Comparison of ENCODE assay signal across 16 cellular contexts in genomic region chr1:225573216-225573615, GRCh38.
DNase-seq lines count a peak whose midpoint lies in the region; ATAC-seq, FAIRE-seq and TF ChIP-seq lines count a peak whose summit lies in the region.
"Had no signal": no experiment of that assay in that cellular context is flagged by ENCODE, and none has a peak within 500 bp of the region (broad histone marks: within the 10 kb centered on the region; RNA-seq: fewer than 3 reads in every experiment).

No MANE protein-coding gene starts in this region.

- H3K4me2 ChIP-seq in hepatocyte, result peak overlapping the region; percentile 11
- H3K4me2 ChIP-seq: BLaER1, SK-N-SH had no signal

- H3K4me1 ChIP-seq in hepatocyte (ENCODE audit: insufficient read depth), result peaks cover 12% of the 10 kb centered on the region
- peaks cover 0 to 1% (median 0%) of the 10 kb centered on the region in 4 donors for H3K4me1 ChIP-seq in transverse colon

- peaks cover 96% of the 10 kb centered on the region for H3K79me2 ChIP-seq in hepatocyte

- H3K36me3 Mint-ChIP-seq in WTC11, result no peaks in the 10 kb centered on the region
- H3K36me3 Mint-ChIP-seq: CD4-positive, alpha-beta memory T cell had no signal

- in situ Hi-C loops in transverse colon (cut with MboI; ENCODE audit: low pct_ligation_motif_present in 1 of 4, low pct_unique_long_range_greater_than_20kb in 1 of 4, low sequenced_read_pairs in 3 of 4), result no loop called here

- ATAC-seq in WTC11, result no peak

- intact Hi-C loops in transverse colon (cut with DNase I; ENCODE audit: low total_unique reads), result no loop called here

- H3K27me3 ChIP-seq in hepatocyte, result no peaks in the 10 kb centered on the region
- no peaks in the 10 kb centered on the region for H3K27me3 ChIP-seq in transverse colon
- H3K27me3 ChIP-seq in MG63, result no peaks in the 10 kb centered on the region
- H3K27me3 ChIP-seq: BLaER1 had no signal

- no peaks in the 10 kb centered on the region for H3K9me2 ChIP-seq in hepatocyte (replicated peaks; ENCODE audit: insufficient read depth)
- H3K9me2 ChIP-seq: SK-N-SH had no signal

- no peaks in the 10 kb centered on the region for H3K9me3 Mint-ChIP-seq in WTC11
- H3K9me3 Mint-ChIP-seq: CD4-positive, alpha-beta memory T cell had no signal

- H4K20me1 ChIP-seq in hepatocyte (ENCODE audit: insufficient read depth, poor library complexity, severe bottlenecking), result peaks cover 58% of the 10 kb centered on the region

- 50% methylated on average over 2 of the region's 2 CpGs for WGBS in hepatocyte (ENCODE audit: low lambda C conversion rate, missing lambda C conversion rate)
- WGBS in transverse colon (ENCODE audit: low coverage in 1 of 2), 2 donors, result 64 to 74% methylated on average over 2 of the region's 2 CpGs

- peaks cover 63% of the 10 kb centered on the region for H3K4me1 Mint-ChIP-seq in WTC11

- DNase-seq in D721Med (ENCODE audit: insufficient read length, low spot score) (no peak), WTC11 (ENCODE audit: low spot score) (no peak), hepatocyte (ENCODE audit: low spot score) (no peak), renal cortical epithelial cell (ENCODE audit: low read depth) (peak; percentile 56), DMS 273 (lab: John Stamatoyannopoulos, UW; ENCODE audit: unreplicated experiment) (no peak), transverse colon (no peak), MG63 (no peak)
- DNase-seq: Calu3; CD4-positive, alpha-beta memory T cell; DMS79 treated with DMSO at 0.1 percent for 48 hours; NCI-H1105 treated with DMSO at 0.1 percent for 48 hours; NCI-H1694; SHP77; SK-N-SH had no signal

- TF ChIP-seq CTCF in D721Med (IDR thresholded peaks at IDR 0.05; ENCODE audit: insufficient read depth, missing control alignments) (no peak), WTC11 (IDR thresholded peaks at IDR 0.05) (no peak), hepatocyte (IDR thresholded peaks at IDR 0.05; ENCODE audit: poor library complexity) (no peak), transverse colon (IDR thresholded peaks at IDR 0.05) (no peak)

- H3K27me3 Mint-ChIP-seq in WTC11 (ENCODE audit: low read depth), result no peaks in the 10 kb centered on the region

- H3K27ac Mint-ChIP-seq in WTC11, result peak overlapping the region; percentile 1; the same call in 1 of the 2 replicates
- H3K27ac Mint-ChIP-seq: CD4-positive, alpha-beta memory T cell had no signal

- H3K4me3 Mint-ChIP-seq in WTC11, result no peak overlapping the region
- H3K4me3 Mint-ChIP-seq: CD4-positive, alpha-beta memory T cell had no signal

- POLR2A ChIA-PET in WTC11 (lab: Charles Lee), result no interaction called here

- CTCF ChIA-PET in WTC11 (lab: Charles Lee), result no interaction called here

- H3K36me3 ChIP-seq in hepatocyte (replicated peaks; ENCODE audit: insufficient read depth, low read depth), result no peaks in the 10 kb centered on the region
- no peaks in the 10 kb centered on the region for H3K36me3 ChIP-seq in transverse colon
- H3K36me3 ChIP-seq in MG63, result peaks cover 12% of the 10 kb centered on the region

- peak; percentile 97 for FAIRE-seq in D721Med (lab: Jason Lieb, UNC)
- FAIRE-seq: A204.1 had no signal

- no peak overlapping the region for H2AFZ ChIP-seq in hepatocyte

- H3K4me3 ChIP-seq in hepatocyte (no peak overlapping the region), transverse colon (no peak overlapping the region), MG63 (no peak overlapping the region)
- H3K4me3 ChIP-seq: BLaER1 had no signal

- no peak overlapping the region for H3K27ac ChIP-seq in hepatocyte
- no peak overlapping the region for H3K27ac ChIP-seq in transverse colon
- H3K27ac ChIP-seq: BLaER1 had no signal

- no peak for TF ChIP-seq POLR2A in transverse colon (IDR thresholded peaks at IDR 0.05)

- TF ChIP-seq EP300 in transverse colon (IDR thresholded peaks at IDR 0.05; ENCODE audit: low read depth), result no peak

- H3K9me3 ChIP-seq in hepatocyte (ENCODE audit: low read depth) (no peaks in the 10 kb centered on the region), transverse colon (no peaks in the 10 kb centered on the region), MG63 (no peaks in the 10 kb centered on the region)
- H3K9me3 ChIP-seq: BLaER1, SK-N-SH had no signal

TF ChIP-seq in WTC11, 78 proteins besides CTCF, POLR2A, EP300 and RAD21 (continues in another document):
- TF ChIP-seq EMX1 (CRISPR knock-in tag; IDR thresholded peaks at IDR 0.05) (no peak), ZNF281 (CRISPR knock-in tag; IDR thresholded peaks at IDR 0.05) (no peak), MXD4 (CRISPR knock-in tag; IDR thresholded peaks at IDR 0.05; ENCODE audit: borderline replicate concordance) (no peak), OVOL2 (CRISPR knock-in tag; IDR thresholded peaks at IDR 0.05; ENCODE audit: borderline replicate concordance) (no peak), GABPB1 (CRISPR knock-in tag; IDR thresholded peaks at IDR 0.05) (no peak), TP53 (CRISPR knock-in tag; IDR thresholded peaks at IDR 0.05) (no peak), ZNF263 (CRISPR knock-in tag; IDR thresholded peaks at IDR 0.05; ENCODE audit: low read depth) (no peak), ATF2 (CRISPR knock-in tag; IDR thresholded peaks at IDR 0.05; ENCODE audit: borderline replicate concordance, low read depth) (no peak), USF1 (CRISPR knock-in tag; IDR thresholded peaks at IDR 0.05) (no peak), TCF7 (CRISPR knock-in tag; IDR thresholded peaks at IDR 0.05; ENCODE audit: low read depth) (no peak), JUN (CRISPR knock-in tag; IDR thresholded peaks at IDR 0.05) (no peak), ZNF317 (CRISPR knock-in tag; IDR thresholded peaks at IDR 0.05; ENCODE audit: borderline replicate concordance, low read depth) (no peak), SMAD4 (CRISPR knock-in tag; IDR thresholded peaks at IDR 0.05) (no peak)
- TF ChIP-seq, protein P1, sequence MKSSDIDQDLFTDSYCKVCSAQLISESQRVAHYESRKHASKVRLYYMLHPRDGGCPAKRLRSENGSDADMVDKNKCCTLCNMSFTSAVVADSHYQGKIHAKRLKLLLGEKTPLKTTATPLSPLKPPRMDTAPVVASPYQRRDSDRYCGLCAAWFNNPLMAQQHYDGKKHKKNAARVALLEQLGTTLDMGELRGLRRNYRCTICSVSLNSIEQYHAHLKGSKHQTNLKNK (CRISPR knock-in tag; IDR thresholded peaks at IDR 0.05), result no peak
- TF ChIP-seq, protein P2, sequence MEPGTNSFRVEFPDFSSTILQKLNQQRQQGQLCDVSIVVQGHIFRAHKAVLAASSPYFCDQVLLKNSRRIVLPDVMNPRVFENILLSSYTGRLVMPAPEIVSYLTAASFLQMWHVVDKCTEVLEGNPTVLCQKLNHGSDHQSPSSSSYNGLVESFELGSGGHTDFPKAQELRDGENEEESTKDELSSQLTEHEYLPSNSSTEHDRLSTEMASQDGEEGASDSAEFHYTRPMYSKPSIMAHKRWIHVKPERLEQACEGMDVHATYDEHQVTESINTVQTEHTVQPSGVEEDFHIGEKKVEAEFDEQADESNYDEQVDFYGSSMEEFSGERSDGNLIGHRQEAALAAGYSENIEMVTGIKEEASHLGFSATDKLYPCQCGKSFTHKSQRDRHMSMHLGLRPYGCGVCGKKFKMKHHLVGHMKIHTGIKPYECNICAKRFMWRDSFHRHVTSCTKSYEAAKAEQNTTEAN (CRISPR knock-in tag; IDR thresholded peaks at IDR 0.05), result no peak
- TF ChIP-seq, protein P3, sequence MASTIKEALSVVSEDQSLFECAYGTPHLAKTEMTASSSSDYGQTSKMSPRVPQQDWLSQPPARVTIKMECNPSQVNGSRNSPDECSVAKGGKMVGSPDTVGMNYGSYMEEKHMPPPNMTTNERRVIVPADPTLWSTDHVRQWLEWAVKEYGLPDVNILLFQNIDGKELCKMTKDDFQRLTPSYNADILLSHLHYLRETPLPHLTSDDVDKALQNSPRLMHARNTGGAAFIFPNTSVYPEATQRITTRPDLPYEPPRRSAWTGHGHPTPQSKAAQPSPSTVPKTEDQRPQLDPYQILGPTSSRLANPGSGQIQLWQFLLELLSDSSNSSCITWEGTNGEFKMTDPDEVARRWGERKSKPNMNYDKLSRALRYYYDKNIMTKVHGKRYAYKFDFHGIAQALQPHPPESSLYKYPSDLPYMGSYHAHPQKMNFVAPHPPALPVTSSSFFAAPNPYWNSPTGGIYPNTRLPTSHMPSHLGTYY (CRISPR knock-in tag; IDR thresholded peaks at IDR 0.05), result no peak
